ENCODE assay signal across 8 cellular contexts in genomic region chr14:93132472-93133065, GRCh38. TPM values are rescaled to one million over a fixed set of nuclear protein-coding genes. Genes with fewer than 3 reads are reported as not detected.
DNase-seq lines count a peak whose midpoint lies in the region; ATAC-seq and TF ChIP-seq lines count a peak whose summit lies in the region.

No MANE protein-coding gene starts in this region.

- WGBS in body of pancreas, 2 donors: 49 to 60% methylated on average over 8 of the region's 8 CpGs

- TF ChIP-seq CTCF in A673 (conservative IDR thresholded peaks at IDR 0.05; ENCODE audit: low read depth, low read length): peak; percentile 52
- peak; percentile 27 to 72 (median 65) for TF ChIP-seq CTCF in body of pancreas (IDR thresholded peaks at IDR 0.05)

- POLR2A ChIA-PET in A673 (lab: Charles Lee; ENCODE audit: low non-redundant PET): no interaction called here

- ATAC-seq in body of pancreas (peak; percentile 84), left lobe of liver (peak; percentile 76), HG03159 (IDR thresholded peaks at IDR 0.05; ENCODE audit: unreplicated experiment) (no peak)

- no peaks in the 10 kb centered on the region for H3K36me3 ChIP-seq in A673 (ENCODE audit: insufficient read depth, low read length, poor library complexity, severe bottlenecking)
- H3K36me3 ChIP-seq in body of pancreas (replicated peaks in 1 of 2; ENCODE audit: insufficient read depth in 1 of 2, low read depth in 2 of 2): no peaks in the 10 kb centered on the region

- H3K27ac ChIP-seq in A673 (ENCODE audit: low read depth, low read length, poor library complexity, severe bottlenecking) (no peak overlapping the region), body of pancreas (peak overlapping the region in 3 of 4 donors; percentile 23 to 35 (median 32))

- CTCF ChIA-PET in A673 (lab: Charles Lee): interaction anchor here (0.6 to 1.8 kb wide), 2 partner anchors 14 to 19 kb away, joined by 3 to 15 read pairs; no protein-coding TSS in a partner anchor

- H3K9me3 ChIP-seq in A673 (ENCODE audit: low read depth, low read length, poor library complexity, severe bottlenecking) (no peaks in the 10 kb centered on the region), body of pancreas (no peaks in the 10 kb centered on the region)

- DNase-seq in A673 (ENCODE audit: low spot score): no peak
- DNase-seq in G401 (ENCODE audit: low spot score): peak; percentile 23
- peak; percentile 57 for DNase-seq in NCI-H460 (ENCODE audit: extremely low read depth, low read depth)
- peak; percentile 74 to 85 (median 82) for DNase-seq in body of pancreas
- peak; percentile 83 for DNase-seq in left lobe of liver (ENCODE audit: low spot score)
- DNase-seq in NCI-H345 treated with DMSO at 0.1 percent for 48 hours (lab: John Stamatoyannopoulos, UW; ENCODE audit: unreplicated experiment): no peak
- no peak for DNase-seq in stimulated activated CD8-positive, alpha-beta memory T cell treated with anti-CD3 and anti-CD28 coated beads, Interleukin-4, amount 100 ng/mL, for 48 hours

- in situ Hi-C loops in G401 (cut with HindIII; ENCODE audit: low sequenced_read_pairs): no loop called here

- H3K4me3 ChIP-seq in A673 (ENCODE audit: low read depth, low read length, poor library complexity, severe bottlenecking): no peak overlapping the region
- H3K4me3 ChIP-seq in body of pancreas: no peak overlapping the region

- BruUV-seq in A673 (replicated peaks; lab: Mats Ljungman, UMichigan): no TSS peak

- TF ChIP-seq POLR2A in body of pancreas (IDR thresholded peaks at IDR 0.05): no peak

- intact Hi-C loops in A673 (cut with micrococcal nuclease; ENCODE audit: unreplicated experiment) (no loop called here), body of pancreas (cut with DNase I) (no loop called here)

- no peaks in the 10 kb centered on the region for H3K27me3 ChIP-seq in A673 (replicated peaks; ENCODE audit: insufficient read depth, low read depth, low read length, poor library complexity)
- no peaks in the 10 kb centered on the region for H3K27me3 ChIP-seq in body of pancreas

- H3K4me1 ChIP-seq in A673 (ENCODE audit: insufficient read depth, low read length, poor library complexity, severe bottlenecking) (no peaks in the 10 kb centered on the region), body of pancreas (peaks cover 38% of the 10 kb centered on the region)

RNA-seq across cellular contexts. Expression of gene ITPK1, which starts 16.8 kb away (rescaled TPM):
- 38.5 and 47.0 TPM in 2 replicates for total RNA-seq in A673 (2021)
- 48.6 and 90.7 TPM in 2 replicates for total RNA-seq in G401 (2014; rRNA removed; shearing (Covaris generic))
- total RNA-seq in NCI-H460 (2014; rRNA removed; shearing (Covaris generic)): 183 and 194 TPM in 2 replicates
- 140 and 167 TPM in 2 replicates for polyA plus RNA-seq in NCI-H460 (2014; cell fraction: nucleus; rRNA removed)
- total RNA-seq in body of pancreas: 10 to 100 TPM; 30.1 to 32.6 TPM
- 61.3 TPM for total RNA-seq in left lobe of liver

RNA-seq across cellular contexts. Expression of gene MOAP1, which starts 52.1 kb away (rescaled TPM):
- total RNA-seq in A673 (2021) (25.6 and 32.4 TPM in 2 replicates), body of pancreas (10 to 100 TPM; 10.2 to 17.9 TPM), left lobe of liver (10.4 TPM)
- 38.7 and 47.2 TPM in 2 replicates for total RNA-seq in G401 (2014; rRNA removed; shearing (Covaris generic))
- 60.7 and 68.4 TPM in 2 replicates for total RNA-seq in NCI-H460 (2014; rRNA removed; shearing (Covaris generic))
- 59.1 and 65.6 TPM in 2 replicates for polyA plus RNA-seq in NCI-H460 (2014; cell fraction: nucleus; rRNA removed)

RNA-seq across cellular contexts. Expression of gene LYSET, which starts 52.5 kb away (rescaled TPM):
- total RNA-seq in A673 (2021) (26.7 and 26.8 TPM in 2 replicates), body of pancreas (1 to 10 TPM in 1 of 2 donors, under 1 TPM in 1; 0.66 to 5.4 TPM), left lobe of liver (8.1 TPM)
- total RNA-seq in G401 (2014; rRNA removed; shearing (Covaris generic)): 18.1 and 25.6 TPM in 2 replicates
- 35.3 and 40.6 TPM in 2 replicates for total RNA-seq in NCI-H460 (2014; rRNA removed; shearing (Covaris generic))
- 16.0 and 28.7 TPM in 2 replicates for polyA plus RNA-seq in NCI-H460 (2014; cell fraction: nucleus; rRNA removed)

Comparison
In these comparisons a context has a peak if more than half of its experiments do, and no peak if none do; other contexts are left out.
1. DNase-seq: peak in G401 (single experiment), NCI-H460 (single experiment), body of pancreas (4 of 4) and left lobe of liver (single experiment); none in A673 (single experiment), NCI-H345 treated with DMSO at 0.1 percent for 48 hours (single experiment) and stimulated activated CD8-positive, alpha-beta memory T cell treated with anti-CD3 and anti-CD28 coated beads, Interleukin-4, amount 100 ng/mL, for 48 hours (single experiment).